12 cellular contexts compared by ENCODE assay signal in the genomic region with DNA sequence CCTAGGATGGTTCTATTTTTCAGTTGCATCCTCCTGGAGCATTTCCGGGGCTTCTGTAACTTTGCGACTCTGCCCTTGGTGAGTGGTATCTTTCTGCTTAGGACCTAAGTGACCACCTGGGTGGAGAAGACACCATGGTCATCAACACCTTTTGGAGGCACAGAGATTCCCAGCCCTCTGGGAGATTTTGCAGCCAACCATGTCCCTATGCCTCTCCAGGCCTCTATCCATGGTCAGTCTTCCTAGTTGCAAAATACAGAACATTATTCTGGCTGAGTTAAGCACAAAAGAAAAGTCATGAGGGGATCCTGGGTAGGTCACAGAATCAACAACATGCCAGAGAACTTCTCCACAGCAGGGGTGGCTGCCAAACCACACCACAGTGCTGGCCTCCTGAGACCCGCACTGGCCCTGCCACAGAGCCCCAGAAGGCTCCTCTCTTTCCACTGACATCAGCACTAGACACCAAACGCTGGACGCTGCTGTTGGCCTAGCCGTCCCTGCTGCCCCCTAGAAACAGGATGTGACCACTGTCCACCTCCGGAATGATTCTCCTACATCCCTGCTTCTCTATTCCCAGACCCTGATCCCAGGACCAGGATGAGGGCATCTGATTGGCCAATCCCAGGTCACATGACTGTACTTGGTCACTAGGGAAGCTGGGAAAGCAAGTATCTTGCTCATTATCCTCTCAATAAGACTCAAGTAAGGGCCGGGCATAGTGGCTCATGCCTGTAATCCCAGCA. TPM values are rescaled to one million over a fixed set of nuclear protein-coding genes. Genes with fewer than 3 reads are reported as not detected.
DNase-seq lines count a peak whose midpoint lies in the region; ATAC-seq, FAIRE-seq and TF ChIP-seq lines count a peak whose summit lies in the region.
"Had no signal": no experiment of that assay in that cellular context is flagged by ENCODE, and none has a peak within 500 bp of the region (broad histone marks: within the 10 kb centered on the region; RNA-seq: fewer than 3 reads in every experiment).

No MANE protein-coding gene starts in this region.

- DNase-seq in RCC 7860 (ENCODE audit: low spot score) (peak; percentile 20), mesenteric fat pad (ENCODE audit: low spot score) (peak; percentile 84), suprapubic skin (ENCODE audit: low spot score in 2 of 2) (peak in 1 of 2 donors; percentile 70), germinal center (ENCODE audit: low spot score) (no peak), HK-2 (ENCODE audit: unreplicated experiment) (no peak)
- DNase-seq: activated CD4-positive, alpha-beta memory T cell treated with anti-CD3 and anti-CD28 coated beads, Interleukin-2, amount 10 ng/mL, durations not matched to agents 7 days and 5 days; cortex of kidney; left colon; MV-4-11 had no signal

- no peaks in the 10 kb centered on the region for H3K36me3 ChIP-seq in suprapubic skin

- H3K4me1 ChIP-seq in suprapubic skin = peaks cover 17% of the 10 kb centered on the region

- 68% methylated on average over 8 of the region's 8 CpGs for WGBS in suprapubic skin

- peak overlapping the region; percentile 63 for H3K27ac ChIP-seq in suprapubic skin

- FAIRE-seq in RCC 7860 (lab: Jason Lieb, UNC) = no peak

- no peak overlapping the region for H3K4me3 ChIP-seq in suprapubic skin

- TF ChIP-seq EP300 in suprapubic skin (IDR thresholded peaks at IDR 0.05) = no peak

- peaks cover 4% of the 10 kb centered on the region for H3K9me3 ChIP-seq in suprapubic skin

- no peaks in the 10 kb centered on the region for H3K27me3 ChIP-seq in suprapubic skin

- ATAC-seq in esophagus mucosa (peak; percentile 24), GM18870 (IDR thresholded peaks at IDR 0.05; ENCODE audit: unreplicated experiment) (no peak), GM18868 (IDR thresholded peaks at IDR 0.05; ENCODE audit: unreplicated experiment) (no peak)
- ATAC-seq: left colon had no signal

- no peak for TF ChIP-seq POLR2A in suprapubic skin (IDR thresholded peaks at IDR 0.05)

- TF ChIP-seq CTCF in suprapubic skin (IDR thresholded peaks at IDR 0.05) = no peak

RNA-seq across cellular contexts. Expression of gene SMAD7, which starts 47.7 kb away (rescaled TPM):
- total RNA-seq in esophagus mucosa (3.7 TPM), mesenteric fat pad (56.2 TPM), suprapubic skin (10 to 100 TPM; 19.7 to 41.6 (median 27.8) TPM)

Comparison
In these comparisons a context has a peak if more than half of its experiments do, and no peak if none do; other contexts are left out.
1. DNase-seq: peak in RCC 7860 (single experiment) and mesenteric fat pad (single experiment); none in germinal center (single experiment) and HK-2 (single experiment).